Comparison of ENCODE assay signal across 8 cellular contexts in the genomic region with DNA sequence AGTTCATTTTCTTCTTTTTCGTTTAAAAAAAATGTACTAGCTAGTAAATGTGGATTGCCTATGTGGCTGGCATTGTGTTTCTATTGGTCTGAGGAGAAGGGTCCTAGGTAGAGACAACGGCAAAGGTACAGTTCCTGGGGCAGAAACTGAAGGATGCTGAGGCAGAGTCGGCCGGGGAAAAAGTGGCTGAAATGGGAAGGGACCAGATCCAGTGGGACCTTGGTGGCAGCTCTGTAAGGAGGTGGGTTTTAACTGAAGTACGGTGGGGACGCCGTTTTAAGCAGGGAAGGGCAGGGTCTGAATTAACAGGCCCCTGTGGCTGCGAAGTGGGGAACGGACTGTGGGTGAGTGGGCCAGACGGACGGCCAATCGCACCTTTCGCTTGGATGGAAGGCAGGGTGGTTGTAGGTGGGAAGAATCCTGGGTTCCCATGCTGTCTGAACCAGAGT. TPM values are rescaled to one million over a fixed set of nuclear protein-coding genes. Genes with fewer than 3 reads are reported as not detected.
DNase-seq lines count a peak whose midpoint lies in the region; ATAC-seq and TF ChIP-seq lines count a peak whose summit lies in the region.

No MANE protein-coding gene starts in this region.

- H3K36me3 ChIP-seq in SK-N-MC (ENCODE audit: insufficient read depth, low read length), result no peaks in the 10 kb centered on the region

- POLR2A ChIA-PET in activated CD4-positive, alpha-beta T cell treated with anti-CD3 and anti-CD28 coated beads for 36 hours (lab: Charles Lee), result no interaction called here

- DNase-seq in activated CD4-positive, alpha-beta T cell treated with anti-CD3 and anti-CD28 coated beads for 36 hours, result no peak
- DNase-seq in activated CD4-positive, alpha-beta T cell treated with anti-CD3 and anti-CD28 coated beads, Interleukin-2, amount 50 U/mL, for 48 hours, result no peak
- DNase-seq in SK-N-MC (ENCODE audit: low read depth, low spot score) (no peak), glutamatergic neuron (no peak), epidermal melanocyte (ENCODE audit: insufficient read length, low spot score) (no peak), mesenteric fat pad (ENCODE audit: low spot score) (no peak), NCI-H526 (lab: John Stamatoyannopoulos, UW) (no peak)
- no peak for DNase-seq in stimulated activated naive CD8-positive, alpha-beta T cell treated with anti-CD3 and anti-CD28 coated beads, Interleukin-15, amount 100 ng/mL, for 72 hours

- H3K9ac ChIP-seq in SK-N-MC (ENCODE audit: insufficient read length), result no peak overlapping the region

- H3K9me3 ChIP-seq in SK-N-MC (ENCODE audit: low read depth, low read length), result no peaks in the 10 kb centered on the region

- H3K4me1 Mint-ChIP-seq in activated CD4-positive, alpha-beta T cell treated with anti-CD3 and anti-CD28 coated beads for 36 hours, result peaks cover 23% of the 10 kb centered on the region
- no peaks in the 10 kb centered on the region for H3K4me1 Mint-ChIP-seq in glutamatergic neuron (ENCODE audit: low read depth, unreplicated experiment)
- H3K4me1 Mint-ChIP-seq in stimulated activated naive CD8-positive, alpha-beta T cell treated with anti-CD3 and anti-CD28 coated beads, Interleukin-15, amount 100 ng/mL, for 72 hours, result peaks cover 22% of the 10 kb centered on the region

- no peak overlapping the region for H3K27ac ChIP-seq in SK-N-MC

- no peak for TF ChIP-seq CTCF in glutamatergic neuron (IDR thresholded peaks at IDR 0.05; ENCODE audit: partially characterized antibody, unreplicated experiment)

- H3K27me3 Mint-ChIP-seq in activated CD4-positive, alpha-beta T cell treated with anti-CD3 and anti-CD28 coated beads for 36 hours, result no peaks in the 10 kb centered on the region
- H3K27me3 Mint-ChIP-seq in glutamatergic neuron (ENCODE audit: unreplicated experiment), result peaks cover 2% of the 10 kb centered on the region
- H3K27me3 Mint-ChIP-seq in stimulated activated naive CD8-positive, alpha-beta T cell treated with anti-CD3 and anti-CD28 coated beads, Interleukin-15, amount 100 ng/mL, for 72 hours, result no peaks in the 10 kb centered on the region

- peak overlapping the region; percentile 62 for H3K4me3 Mint-ChIP-seq in activated CD4-positive, alpha-beta T cell treated with anti-CD3 and anti-CD28 coated beads for 36 hours
- peak overlapping the region; percentile 68 for H3K4me3 Mint-ChIP-seq in glutamatergic neuron (ENCODE audit: unreplicated experiment)
- H3K4me3 Mint-ChIP-seq in stimulated activated naive CD8-positive, alpha-beta T cell treated with anti-CD3 and anti-CD28 coated beads, Interleukin-15, amount 100 ng/mL, for 72 hours, result peak overlapping the region; percentile 69

- H3K4me3 ChIP-seq in SK-N-MC, result peak overlapping the region; percentile 84

- peaks cover 5% of the 10 kb centered on the region for H3K36me3 Mint-ChIP-seq in activated CD4-positive, alpha-beta T cell treated with anti-CD3 and anti-CD28 coated beads for 36 hours (ENCODE audit: low read depth)
- no peaks in the 10 kb centered on the region for H3K36me3 Mint-ChIP-seq in glutamatergic neuron (ENCODE audit: unreplicated experiment)

- CTCF ChIA-PET in activated CD4-positive, alpha-beta T cell treated with anti-CD3 and anti-CD28 coated beads for 36 hours (lab: Charles Lee), result interaction anchor here (0.6 to 5.7 kb wide), 11 partner anchors 11 to 378 kb away, joined by 3 to 32 read pairs (median 3); no protein-coding TSS in a partner anchor

- no peaks in the 10 kb centered on the region for H3K9me3 Mint-ChIP-seq in activated CD4-positive, alpha-beta T cell treated with anti-CD3 and anti-CD28 coated beads for 36 hours (ENCODE audit: low read depth)
- H3K9me3 Mint-ChIP-seq in glutamatergic neuron (ENCODE audit: unreplicated experiment), result peaks cover 4% of the 10 kb centered on the region
- peaks cover 0 to 5% of the 10 kb centered on the region in 2 donors for H3K9me3 Mint-ChIP-seq in stimulated activated naive CD8-positive, alpha-beta T cell treated with anti-CD3 and anti-CD28 coated beads, Interleukin-15, amount 100 ng/mL, for 72 hours

- intact Hi-C loops in activated CD4-positive, alpha-beta T cell treated with anti-CD3 and anti-CD28 coated beads for 36 hours (cut with DNase I, micrococcal nuclease), result loop anchor here in 1 of 2 experiments (1.0 kb wide), 2 partner anchors 111 to 430 kb away; no protein-coding TSS in a partner anchor

- no peak overlapping the region for H3K27ac Mint-ChIP-seq in activated CD4-positive, alpha-beta T cell treated with anti-CD3 and anti-CD28 coated beads for 36 hours
- no peak overlapping the region for H3K27ac Mint-ChIP-seq in glutamatergic neuron (ENCODE audit: unreplicated experiment)
- peak overlapping the region in 1 of 2 donors; percentile 61 for H3K27ac Mint-ChIP-seq in stimulated activated naive CD8-positive, alpha-beta T cell treated with anti-CD3 and anti-CD28 coated beads, Interleukin-15, amount 100 ng/mL, for 72 hours

- ATAC-seq in activated CD4-positive, alpha-beta T cell treated with anti-CD3 and anti-CD28 coated beads for 36 hours, result peak; percentile 9
- ATAC-seq in stimulated activated naive CD8-positive, alpha-beta T cell treated with anti-CD3 and anti-CD28 coated beads, Interleukin-15, amount 100 ng/mL, for 72 hours, result peak; percentile 38

RNA-seq across cellular contexts. Expression of a gene that starts 0.4 kb away (rescaled TPM):
- total RNA-seq in activated CD4-positive, alpha-beta T cell treated with anti-CD3 and anti-CD28 coated beads for 36 hours, result 10 to 100 TPM; 20.6 to 22.9 TPM
- total RNA-seq in glutamatergic neuron (ENCODE audit: unreplicated experiment) (32.8 TPM), mesenteric fat pad (143 TPM)
